In genomic region chr20:37897008-37897548, GRCh38 we compare ENCODE assay signal across 11 cellular contexts. TPM values are rescaled to one million over a fixed set of nuclear protein-coding genes. Genes with fewer than 3 reads are reported as not detected.
A peak's percentile ranks its signal among the peaks of the same experiment; 100 is the strongest.
DNase-seq lines count a peak whose midpoint lies in the region; ATAC-seq and TF ChIP-seq lines count a peak whose summit lies in the region.
"Had no signal": no experiment of that assay in that cellular context is flagged by ENCODE, and none has a peak within 500 bp of the region (broad histone marks: within the 10 kb centered on the region; RNA-seq: fewer than 3 reads in every experiment).

No MANE protein-coding gene starts in this region.

- H3K9me3 ChIP-seq in transverse colon, result no peaks in the 10 kb centered on the region

- no peak for TF ChIP-seq POLR2A in transverse colon (IDR thresholded peaks at IDR 0.05)

- no peaks in the 10 kb centered on the region for H3K36me3 Mint-ChIP-seq in neural crest cell (ENCODE audit: low read depth)
- H3K36me3 Mint-ChIP-seq in activated CD4-positive, alpha-beta memory T cell treated with anti-CD3 and anti-CD28 coated beads for 36 hours, result no peaks in the 10 kb centered on the region

- H3K4me1 ChIP-seq in transverse colon, result peaks cover 0 to 4% (median under 1%) of the 10 kb centered on the region in 4 donors
- H3K4me1 ChIP-seq: parathyroid adenoma had no signal

- CTCF ChIA-PET in activated CD4-positive, alpha-beta memory T cell treated with anti-CD3 and anti-CD28 coated beads for 36 hours (lab: Charles Lee), result no interaction called here

- H3K9me3 Mint-ChIP-seq in neural crest cell, result no peaks in the 10 kb centered on the region
- no peaks in the 10 kb centered on the region for H3K9me3 Mint-ChIP-seq in activated CD4-positive, alpha-beta memory T cell treated with anti-CD3 and anti-CD28 coated beads for 36 hours

- TF ChIP-seq EP300 in transverse colon (IDR thresholded peaks at IDR 0.05; ENCODE audit: low read depth), result no peak

- H3K27me3 ChIP-seq in transverse colon, result peaks cover 22% of the 10 kb centered on the region

- POLR2A ChIA-PET in activated CD4-positive, alpha-beta memory T cell treated with anti-CD3 and anti-CD28 coated beads for 36 hours (lab: Charles Lee), result no interaction called here

- no peak for ATAC-seq in HG03439 (IDR thresholded peaks at IDR 0.05; ENCODE audit: unreplicated experiment)

- intact Hi-C loops in transverse colon (cut with DNase I; ENCODE audit: low total_unique reads), result no loop called here
- intact Hi-C loops in activated CD4-positive, alpha-beta memory T cell treated with anti-CD3 and anti-CD28 coated beads for 36 hours (cut with micrococcal nuclease), result loop anchor here (10.0 kb wide), 1 partner anchor 328 kb away; no protein-coding TSS in a partner anchor

- no peak overlapping the region for H3K4me3 Mint-ChIP-seq in neural crest cell
- H3K4me3 Mint-ChIP-seq in activated CD4-positive, alpha-beta memory T cell treated with anti-CD3 and anti-CD28 coated beads for 36 hours, result no peak overlapping the region

- peaks cover 16% of the 10 kb centered on the region for H3K27me3 Mint-ChIP-seq in neural crest cell (ENCODE audit: low read depth)
- peaks cover 24% of the 10 kb centered on the region for H3K27me3 Mint-ChIP-seq in activated CD4-positive, alpha-beta memory T cell treated with anti-CD3 and anti-CD28 coated beads for 36 hours

- H3K4me3 ChIP-seq in GM12865 (ENCODE audit: low read depth, low read length), result no peak overlapping the region
- H3K4me3 ChIP-seq in transverse colon, result no peak overlapping the region

- 71 to 79% methylated on average over 3 to 11 of the region's 11 CpGs for WGBS in transverse colon (ENCODE audit: low coverage in 1 of 2), 2 donors

- H3K4me1 Mint-ChIP-seq in neural crest cell, result peaks cover 32% of the 10 kb centered on the region
- peaks cover 4% of the 10 kb centered on the region for H3K4me1 Mint-ChIP-seq in activated CD4-positive, alpha-beta memory T cell treated with anti-CD3 and anti-CD28 coated beads for 36 hours (ENCODE audit: low read depth)

- H3K27ac ChIP-seq in transverse colon, result no peak overlapping the region
- H3K27ac ChIP-seq: parathyroid adenoma had no signal

- H3K36me3 ChIP-seq in transverse colon, result no peaks in the 10 kb centered on the region

- in situ Hi-C loops in transverse colon (cut with MboI; ENCODE audit: low pct_ligation_motif_present in 1 of 4, low pct_unique_long_range_greater_than_20kb in 1 of 4, low sequenced_read_pairs in 3 of 4), result no loop called here

- TF ChIP-seq CTCF in GM12865 (IDR thresholded peaks at IDR 0.05; ENCODE audit: insufficient read depth, low read depth, low read length, missing control alignments), result peak; percentile 12
- TF ChIP-seq CTCF in neural crest cell (conservative IDR thresholded peaks at IDR 0.05), result peak; percentile 39
- TF ChIP-seq CTCF in transverse colon (IDR thresholded peaks at IDR 0.05), result no peak

- no peak overlapping the region for H3K27ac Mint-ChIP-seq in neural crest cell (ENCODE audit: unreplicated experiment)
- H3K27ac Mint-ChIP-seq in activated CD4-positive, alpha-beta memory T cell treated with anti-CD3 and anti-CD28 coated beads for 36 hours, result no peak overlapping the region

- DNase-seq in GM12865 (ENCODE audit: low read depth) (peak; percentile 18), NCI-H1930 (lab: John Stamatoyannopoulos, UW) (peak; percentile 17 to 31), cerebellar cortex (ENCODE audit: low spot score) (peak; percentile 40), neural crest cell (ENCODE audit: low read depth, low spot score) (peak; percentile 45), transverse colon (no peak)
- DNase-seq in activated CD4-positive, alpha-beta memory T cell treated with anti-CD3 and anti-CD28 coated beads for 36 hours, result no peak
- no peak for DNase-seq in activated CD4-positive, alpha-beta T cell treated with anti-CD3 and anti-CD28 coated beads, Interleukin-2, amount 50 U/mL, for 48 hours
- DNase-seq: effector memory CD4-positive, alpha-beta T cell; NCI-H226 had no signal

RNA-seq across cellular contexts. Expression of gene VSTM2L, which starts 5.8 kb away (rescaled TPM):
- total RNA-seq in neural crest cell, result 7.3 and 9.3 TPM in 2 replicates
- 1 to 10 TPM in 3 of 4 donors, not detected in 1; 3.0 to 6.6 (median 3.0) TPM for total RNA-seq in transverse colon
- not detected for total RNA-seq in activated CD4-positive, alpha-beta memory T cell treated with anti-CD3 and anti-CD28 coated beads for 36 hours

Comparison
In these comparisons a context has a peak if more than half of its experiments do, and no peak if none do; other contexts are left out.
1. DNase-seq: peak in GM12865 (single experiment), NCI-H1930 (2 of 2), cerebellar cortex (single experiment) and neural crest cell (single experiment); none in transverse colon (single experiment), activated CD4-positive, alpha-beta memory T cell treated with anti-CD3 and anti-CD28 coated beads for 36 hours (single experiment) and activated CD4-positive, alpha-beta T cell treated with anti-CD3 and anti-CD28 coated beads, Interleukin-2, amount 50 U/mL, for 48 hours (0 of 2).
2. CTCF ChIP-seq: peak in GM12865 (single experiment) and neural crest cell (single experiment); none in transverse colon (0 of 5).